In genomic region chr17:40309031-40309937, GRCh38 we compare ENCODE assay signal across 8 cellular contexts. TPM values are rescaled to one million over a fixed set of nuclear protein-coding genes. Genes with fewer than 3 reads are reported as not detected.
DNase-seq lines count a peak whose midpoint lies in the region; ATAC-seq and TF ChIP-seq lines count a peak whose summit lies in the region.

TSS of gene RARA (plus strand) at chr17:40309180. CDS start at chr17:40331219, 22,039 bp downstream.

- H3K79me2 ChIP-seq in KMS-11 (ENCODE audit: insufficient read depth, low read depth) (no peaks in the 10 kb centered on the region), trophoblast cell (ENCODE audit: control insufficient read depth, insufficient read depth, low read length, poor library complexity) (no peaks in the 10 kb centered on the region)

- no peaks in the 10 kb centered on the region for H4K20me1 ChIP-seq in KMS-11 (ENCODE audit: insufficient read depth)

- H3K27ac ChIP-seq in KMS-11 = peak within 1 kb of the TSS; percentile 82
- H3K27ac ChIP-seq in heart right ventricle = peak within 1 kb of the TSS in 9 of 10 donors; percentile 35 to 98 (median 86)
- no peak within 1 kb of the TSS for H3K27ac ChIP-seq in trophoblast cell (ENCODE audit: low read depth, low read length)

- H2BK120ac ChIP-seq in trophoblast cell (ENCODE audit: insufficient read depth, low read length, poor library complexity) = peak within 1 kb of the TSS; percentile 52

- no peak within 1 kb of the TSS for H3K23ac ChIP-seq in trophoblast cell (ENCODE audit: low read length)

- H4K8ac ChIP-seq in trophoblast cell (ENCODE audit: low read depth, low read length) = peak within 1 kb of the TSS; percentile 5

- H2AK5ac ChIP-seq in trophoblast cell (ENCODE audit: low read length) = no peak within 1 kb of the TSS

- peak within 1 kb of the TSS; percentile 51 for H4K91ac ChIP-seq in trophoblast cell (ENCODE audit: low read depth, low read length)

- H3K79me1 ChIP-seq in trophoblast cell (ENCODE audit: low read length) = peaks cover 4% of the 10 kb centered on the region

- intact Hi-C loops in heart right ventricle (cut with DNase I) = loop anchor here in 6 of 10 donors (2.0 to 10.0 kb wide), 6 partner anchors 40 to 256 kb away; partner anchors contain the start of genes TOP2A (in 3 of the 6) and CCR7 (in 1 of the 6)

- H2BK12ac ChIP-seq in trophoblast cell (ENCODE audit: low read length) = no peak within 1 kb of the TSS

- H3K27me3 ChIP-seq in KMS-11 (ENCODE audit: insufficient read depth, low read depth) (no peaks in the 10 kb centered on the region), heart right ventricle (no peaks in the 10 kb centered on the region), trophoblast cell (ENCODE audit: insufficient read depth, low read length) (no peaks in the 10 kb centered on the region)

- H3K36me3 ChIP-seq in KMS-11 (ENCODE audit: insufficient read depth) (no peaks in the 10 kb centered on the region), heart right ventricle (no peaks in the 10 kb centered on the region), trophoblast cell (ENCODE audit: control insufficient read depth in 1 of 2, insufficient read depth in 2 of 2, low read length in 2 of 2) (no peaks in the 10 kb centered on the region)

- DNase-seq in D341Med (ENCODE audit: low spot score) (peak; percentile 66), heart right ventricle (peak in 1 of 2 donors; percentile 49), trophoblast cell (peak in 1 of 2 donors; percentile 55), AG08396 (ENCODE audit: low spot score) (no peak), NCI-H128 (lab: John Stamatoyannopoulos, UW; ENCODE audit: unreplicated experiment) (no peak)
- peak; percentile 37 for DNase-seq in activated naive CD4-positive, alpha-beta T cell treated with anti-CD3 and anti-CD28 coated beads, Interleukin-2, amount 50 U/mL, for 16 hours

- WGBS in heart right ventricle, 2 donors = 5 to 16% methylated on average over 20 of the region's 20 CpGs
- WGBS in trophoblast cell (ENCODE audit: extremely low coverage, insufficient coverage, insufficient read length) = no CpG with 5 or more reads among the region's 20 CpGs

- H3K4me3 ChIP-seq in KMS-11 (IDR thresholded peaks at IDR 0.05; ENCODE audit: insufficient read depth, low read depth, low read length) = no peak within 1 kb of the TSS
- peak within 1 kb of the TSS in 9 of 10 donors; percentile 41 to 61 (median 54) for H3K4me3 ChIP-seq in heart right ventricle
- H3K4me3 ChIP-seq in trophoblast cell (ENCODE audit: low read depth, low read length) = peak within 1 kb of the TSS; percentile 56

- H3K9ac ChIP-seq in KMS-11 (peak within 1 kb of the TSS; percentile 45; the same call in 1 of the 2 replicates), trophoblast cell (ENCODE audit: low read length) (no peak within 1 kb of the TSS)

- H3K4me2 ChIP-seq in KMS-11 (peak within 1 kb of the TSS; percentile 94), trophoblast cell (ENCODE audit: low read length) (peak within 1 kb of the TSS; percentile 75)

- peaks cover 100% of the 10 kb centered on the region for H3K4me1 ChIP-seq in KMS-11 (ENCODE audit: low read depth, poor library complexity, severe bottlenecking)
- H3K4me1 ChIP-seq in heart right ventricle = peaks cover 46 to 93% (median 80%) of the 10 kb centered on the region in 9 donors
- peaks cover 21 to 26% of the 10 kb centered on the region in 2 experiments for H3K4me1 ChIP-seq in trophoblast cell (ENCODE audit: control insufficient read depth in 1 of 2, insufficient read depth in 2 of 2, low read length in 2 of 2)

- no peak for TF ChIP-seq CTCF in KMS-11 (conservative IDR thresholded peaks at IDR 0.05; ENCODE audit: low read depth, low read length)
- TF ChIP-seq CTCF in heart right ventricle (IDR thresholded peaks at IDR 0.05) = no peak

- H3K18ac ChIP-seq in trophoblast cell (ENCODE audit: low read length) = peak within 1 kb of the TSS; percentile 44

- H3K9me3 ChIP-seq in heart right ventricle (no peaks in the 10 kb centered on the region), trophoblast cell (ENCODE audit: insufficient read depth, low read depth, low read length) (no peaks in the 10 kb centered on the region)

- ATAC-seq in heart right ventricle = peak in 7 of 8 donors; percentile 19 to 56 (median 34)
- ATAC-seq in GM19351 (IDR thresholded peaks at IDR 0.05; ENCODE audit: unreplicated experiment) = no peak

- H2AFZ ChIP-seq in KMS-11 (ENCODE audit: low read depth) = no peak within 1 kb of the TSS
- peak within 1 kb of the TSS; percentile 14 for H2AFZ ChIP-seq in trophoblast cell (ENCODE audit: insufficient read depth, low read length, poor library complexity)

- H2BK5ac ChIP-seq in trophoblast cell (ENCODE audit: low read depth, low read length, poor library complexity) = no peak within 1 kb of the TSS

- peak within 1 kb of the TSS; percentile 50 for H3K14ac ChIP-seq in trophoblast cell (ENCODE audit: low read length)

- H3K4ac ChIP-seq in trophoblast cell (ENCODE audit: low read depth, low read length) = no peak within 1 kb of the TSS

- H4K12ac ChIP-seq in trophoblast cell (ENCODE audit: low read depth, low read length) = no peak within 1 kb of the TSS

RNA-seq across cellular contexts. Expression of gene RARA, which starts in this region (rescaled TPM):
- 10 to 100 TPM; 11.2 to 34.0 (median 18.3) TPM for total RNA-seq in heart right ventricle
- 10 to 100 TPM; 19.0 to 20.8 TPM for polyA plus RNA-seq in heart right ventricle
- 15.0 and 15.5 TPM in 2 replicates for polyA plus RNA-seq in trophoblast cell (2013)

Comparison
In these comparisons a context has a peak if more than half of its experiments do, and no peak if none do; other contexts are left out.
1. DNase-seq: peak in D341Med (single experiment) and activated naive CD4-positive, alpha-beta T cell treated with anti-CD3 and anti-CD28 coated beads, Interleukin-2, amount 50 U/mL, for 16 hours (single experiment); none in AG08396 (single experiment) and NCI-H128 (single experiment).